ENCODE assay signal across 10 cellular contexts in genomic region chr13:98405107-98405571, GRCh38.
DNase-seq lines count a peak whose midpoint lies in the region; ATAC-seq and TF ChIP-seq lines count a peak whose summit lies in the region.
"Had no signal": no experiment of that assay in that cellular context is flagged by ENCODE, and none has a peak within 500 bp of the region (broad histone marks: within the 10 kb centered on the region; RNA-seq: fewer than 3 reads in every experiment).

No MANE protein-coding gene starts in this region.

- H3K27ac ChIP-seq in WERI-Rb-1 = no peak overlapping the region
- H3K27ac ChIP-seq in iPS DF 6.9 (ENCODE audit: low read length) = no peak overlapping the region
- H3K27ac ChIP-seq in transverse colon = no peak overlapping the region

- ATAC-seq in GM21515 (IDR thresholded peaks at IDR 0.05; ENCODE audit: unreplicated experiment) (no peak), HG03175 (IDR thresholded peaks at IDR 0.05; ENCODE audit: unreplicated experiment) (no peak)

- TF ChIP-seq EP300 in transverse colon (IDR thresholded peaks at IDR 0.05; ENCODE audit: low read depth) = no peak

- H3K9me3 ChIP-seq in WERI-Rb-1 (ENCODE audit: severe bottlenecking) (no peaks in the 10 kb centered on the region), iPS DF 6.9 (ENCODE audit: control insufficient read depth, insufficient read depth, low read length) (no peaks in the 10 kb centered on the region), transverse colon (no peaks in the 10 kb centered on the region)

- DNase-seq in AG10803 (ENCODE audit: low read depth) = peak; percentile 52
- DNase-seq in NCI-H1105 treated with DMSO at 0.1 percent for 48 hours (lab: John Stamatoyannopoulos, UW) = peak; percentile 78
- peak; percentile 46 for DNase-seq in WERI-Rb-1
- peak; percentile 18 for DNase-seq in iPS DF 6.9 (ENCODE audit: low read depth, low spot score)
- no peak for DNase-seq in transverse colon
- no peak for DNase-seq in KG1 (lab: John Stamatoyannopoulos, UW)
- DNase-seq: AML-193; stimulated activated naive CD4-positive, alpha-beta T cell treated with Interleukin-2 at 50 U/mL for 16 hours had no signal

- intact Hi-C loops in transverse colon (cut with DNase I; ENCODE audit: low total_unique reads) = no loop called here

- H3K36me3 ChIP-seq in WERI-Rb-1 (peaks cover 24% of the 10 kb centered on the region), iPS DF 6.9 (ENCODE audit: control insufficient read depth, insufficient read depth, low read length) (peaks cover 2% of the 10 kb centered on the region; the same call in 1 of the 2 replicates), transverse colon (no peaks in the 10 kb centered on the region)

- TF ChIP-seq POLR2A in transverse colon (IDR thresholded peaks at IDR 0.05) = no peak

- H3K4me1 ChIP-seq in iPS DF 6.9 (ENCODE audit: control insufficient read depth, insufficient read depth, low read length) (no peaks in the 10 kb centered on the region), transverse colon (peaks cover 0 to 17% (median 10%) of the 10 kb centered on the region in 4 donors)

- WGBS in iPS DF 6.9 (ENCODE audit: insufficient coverage, insufficient read length) = no CpG with 5 or more reads among the region's 7 CpGs
- 47 to 50% methylated on average over 2 to 7 of the region's 7 CpGs for WGBS in transverse colon (ENCODE audit: low coverage in 1 of 2), 2 donors

- TF ChIP-seq CTCF in AG10803 (conservative IDR thresholded peaks at IDR 0.05; ENCODE audit: low read length) (no peak), WERI-Rb-1 (IDR thresholded peaks at IDR 0.05; ENCODE audit: low read depth, low read length) (peak; percentile 17; the same call in 1 of the 2 replicates), transverse colon (IDR thresholded peaks at IDR 0.05) (no peak)

- H3K27me3 ChIP-seq in WERI-Rb-1 (ENCODE audit: insufficient read depth, low read depth, severe bottlenecking) (no peaks in the 10 kb centered on the region), iPS DF 6.9 (ENCODE audit: control insufficient read depth, insufficient read depth, low read length) (no peaks in the 10 kb centered on the region), transverse colon (no peaks in the 10 kb centered on the region)

- in situ Hi-C loops in transverse colon (cut with MboI; ENCODE audit: low pct_ligation_motif_present in 1 of 4, low pct_unique_long_range_greater_than_20kb in 1 of 4, low sequenced_read_pairs in 3 of 4) = loop anchor here in 3 of 4 donors (25.0 kb wide), 2 partner anchors 268 to 543 kb away; partner anchors contain the start of gene FARP1 (in 2 of the 3)

- H3K4me3 ChIP-seq in AG10803 (ENCODE audit: low read length) (no peak overlapping the region), WERI-Rb-1 (ENCODE audit: low read depth, low read length) (no peak overlapping the region), iPS DF 6.9 (ENCODE audit: low read length) (no peak overlapping the region), transverse colon (no peak overlapping the region)

Comparison
In these comparisons a context has a peak if more than half of its experiments do, and no peak if none do; other contexts are left out.
1. DNase-seq: peak in AG10803 (single experiment), NCI-H1105 treated with DMSO at 0.1 percent for 48 hours (single experiment), WERI-Rb-1 (single experiment) and iPS DF 6.9 (single experiment); none in transverse colon (single experiment) and KG1 (single experiment).